27 cellular contexts compared by ENCODE assay signal in genomic region chr4:103036169-103036568, GRCh38. TPM values are rescaled to one million over a fixed set of nuclear protein-coding genes. Genes with fewer than 3 reads are reported as not detected.
DNase-seq lines count a peak whose midpoint lies in the region; ATAC-seq and TF ChIP-seq lines count a peak whose summit lies in the region.
"Had no signal": no experiment of that assay in that cellular context is flagged by ENCODE, and none has a peak within 500 bp of the region (broad histone marks: within the 10 kb centered on the region; RNA-seq: fewer than 3 reads in every experiment).

No MANE protein-coding gene starts in this region.

- H3K27me3 ChIP-seq in right atrium auricular region, result no peaks in the 10 kb centered on the region
- H3K27me3 ChIP-seq: BLaER1 treated with 17β-estradiol and CSF1 and Interleukin-3, amounts not matched to agents 10 nM and 100 nM had no signal

- H3K36me3 Mint-ChIP-seq in activated CD4-positive, alpha-beta T cell treated with anti-CD3 and anti-CD28 coated beads, Interleukin-2, amount 10 ng/mL, durations not matched to agents 7 days and 5 days (ENCODE audit: low read depth), result peaks cover 17% of the 10 kb centered on the region
- H3K36me3 Mint-ChIP-seq in T-helper 17 cell (ENCODE audit: low read depth), result peaks cover 7% of the 10 kb centered on the region

- intact Hi-C loops in Right ventricle myocardium superior (cut with DNase I) (no loop called here), left ventricle myocardium superior (cut with micrococcal nuclease) (no loop called here)

- DNase-seq in activated CD4-positive, alpha-beta T cell treated with anti-CD3 and anti-CD28 coated beads, Interleukin-2, amount 10 ng/mL, durations not matched to agents 7 days and 5 days, result no peak
- no peak for DNase-seq in activated CD4-positive, alpha-beta T cell treated with anti-CD3 and anti-CD28 coated beads for 1 hour
- DNase-seq in Right ventricle myocardium superior (no peak), right atrium auricular region (ENCODE audit: low spot score) (no peak), T-helper 17 cell (no peak), left ventricle myocardium superior (no peak), ecto neural progenitor cell (ENCODE audit: low spot score) (no peak)
- DNase-seq: AML-193; CD4-positive, alpha-beta T cell; CD8-positive, alpha-beta T cell; COR-L47; DMS 273 treated with DMSO at 0.1 percent for 48 hours; DMS153; DMS53; DMS79; DND-41; EL; GDM1 had no signal

- H3K36me3 ChIP-seq in right atrium auricular region, result no peaks in the 10 kb centered on the region

- no peaks in the 10 kb centered on the region for H3K9me3 Mint-ChIP-seq in activated CD4-positive, alpha-beta T cell treated with anti-CD3 and anti-CD28 coated beads, Interleukin-2, amount 10 ng/mL, durations not matched to agents 7 days and 5 days
- H3K9me3 Mint-ChIP-seq: CD4-positive, alpha-beta T cell; CD8-positive, alpha-beta T cell had no signal

- POLR2A ChIA-PET in activated CD4-positive, alpha-beta T cell treated with anti-CD3 and anti-CD28 coated beads, Interleukin-2, amount 10 ng/mL, durations not matched to agents 7 days and 5 days (lab: Charles Lee), result no interaction called here

- peak overlapping the region in 1 of 2 donors; percentile 28 for H3K27ac ChIP-seq in right atrium auricular region
- H3K27ac ChIP-seq: 22Rv1; A549; BLaER1 treated with 17β-estradiol and CSF1 and Interleukin-3, amounts not matched to agents 10 nM and 100 nM; C4-2B had no signal

- H3K27me3 Mint-ChIP-seq in activated CD4-positive, alpha-beta T cell treated with anti-CD3 and anti-CD28 coated beads, Interleukin-2, amount 10 ng/mL, durations not matched to agents 7 days and 5 days, result no peaks in the 10 kb centered on the region
- no peaks in the 10 kb centered on the region for H3K27me3 Mint-ChIP-seq in T-helper 17 cell
- H3K27me3 Mint-ChIP-seq: B cell; CD4-positive, alpha-beta T cell had no signal

- H3K4me3 Mint-ChIP-seq in activated CD4-positive, alpha-beta T cell treated with anti-CD3 and anti-CD28 coated beads, Interleukin-2, amount 10 ng/mL, durations not matched to agents 7 days and 5 days, result no peak overlapping the region
- H3K4me3 Mint-ChIP-seq in T-helper 17 cell, result peak overlapping the region; percentile 49
- H3K4me3 Mint-ChIP-seq: B cell; CD4-positive, alpha-beta T cell; CD8-positive, alpha-beta T cell had no signal

- ATAC-seq in Right ventricle myocardium superior (ENCODE audit: poor library complexity) (peak; percentile 78), T-helper 17 cell (no peak), left ventricle myocardium superior (peak; percentile 93), HG03025 (IDR thresholded peaks at IDR 0.05; ENCODE audit: low FRiP score, unreplicated experiment) (no peak)
- ATAC-seq: A549; CD8-positive, alpha-beta T cell; GM12878 had no signal

- H3K27ac Mint-ChIP-seq in activated CD4-positive, alpha-beta T cell treated with anti-CD3 and anti-CD28 coated beads, Interleukin-2, amount 10 ng/mL, durations not matched to agents 7 days and 5 days, result peak overlapping the region; percentile 58
- no peak overlapping the region for H3K27ac Mint-ChIP-seq in T-helper 17 cell
- H3K27ac Mint-ChIP-seq: B cell; CD4-positive, alpha-beta T cell; CD8-positive, alpha-beta T cell had no signal

- H3K4me1 Mint-ChIP-seq in activated CD4-positive, alpha-beta T cell treated with anti-CD3 and anti-CD28 coated beads, Interleukin-2, amount 10 ng/mL, durations not matched to agents 7 days and 5 days, result peaks cover 20% of the 10 kb centered on the region
- H3K4me1 Mint-ChIP-seq in T-helper 17 cell, result peaks cover 8% of the 10 kb centered on the region
- H3K4me1 Mint-ChIP-seq: B cell had no signal

- CTCF ChIA-PET in activated CD4-positive, alpha-beta T cell treated with anti-CD3 and anti-CD28 coated beads, Interleukin-2, amount 10 ng/mL, durations not matched to agents 7 days and 5 days (lab: Charles Lee), result interaction anchor here (0.6 to 2.1 kb wide), 2 partner anchors 10 to 393 kb away, joined by 3 to 6 read pairs; no protein-coding TSS in a partner anchor

- TF ChIP-seq CTCF in right atrium auricular region (IDR thresholded peaks at IDR 0.05), result no peak

- H3K4me3 ChIP-seq in right atrium auricular region, result no peak overlapping the region
- H3K4me3 ChIP-seq: A549; BLaER1 treated with 17β-estradiol and CSF1 and Interleukin-3, amounts not matched to agents 10 nM and 100 nM; GM12878 had no signal

- H3K9me3 ChIP-seq in right atrium auricular region (no peaks in the 10 kb centered on the region), T-helper 17 cell (ENCODE audit: control insufficient read depth, low read length, poor library complexity, severe bottlenecking) (no peaks in the 10 kb centered on the region)
- H3K9me3 ChIP-seq: A549 had no signal

- H3K4me1 ChIP-seq in right atrium auricular region, result no peaks in the 10 kb centered on the region
- H3K4me1 ChIP-seq: A549; BLaER1 treated with 17β-estradiol and CSF1 and Interleukin-3, amounts not matched to agents 10 nM and 100 nM had no signal

RNA-seq across cellular contexts. Expression of gene SLC9B1, which starts 16.7 kb away (rescaled TPM):
- 1 to 10 TPM; 1.9 to 2.3 TPM for total RNA-seq in activated CD4-positive, alpha-beta T cell treated with anti-CD3 and anti-CD28 coated beads, Interleukin-2, amount 10 ng/mL, durations not matched to agents 7 days and 5 days
- total RNA-seq in Right ventricle myocardium superior (0.65 TPM), right atrium auricular region (1 to 10 TPM in 1 of 2 donors, not detected in 1; 3.3 TPM), T-helper 17 cell (1 to 10 TPM; 1.4 to 4.6 TPM), left ventricle myocardium superior (0.20 TPM)
- total RNA-seq: Daoy, G401 had no signal

RNA-seq across cellular contexts. Expression of gene SLC9B2, which starts 40.4 kb away (rescaled TPM):
- 10 to 100 TPM; 17.9 to 19.9 TPM for total RNA-seq in activated CD4-positive, alpha-beta T cell treated with anti-CD3 and anti-CD28 coated beads, Interleukin-2, amount 10 ng/mL, durations not matched to agents 7 days and 5 days
- total RNA-seq in Right ventricle myocardium superior (2.4 TPM), right atrium auricular region (1 to 10 TPM; 5.7 to 9.4 TPM), T-helper 17 cell (10 to 100 TPM; 22.0 to 25.4 TPM), left ventricle myocardium superior (3.3 TPM)

Comparison
In these comparisons a context has a peak if more than half of its experiments do, and no peak if none do; other contexts are left out.
1. ATAC-seq: peak in Right ventricle myocardium superior (single experiment) and left ventricle myocardium superior (single experiment); none in T-helper 17 cell (single experiment) and HG03025 (single experiment).